ENCODE assay signal across 9 cellular contexts in the genomic region with DNA sequence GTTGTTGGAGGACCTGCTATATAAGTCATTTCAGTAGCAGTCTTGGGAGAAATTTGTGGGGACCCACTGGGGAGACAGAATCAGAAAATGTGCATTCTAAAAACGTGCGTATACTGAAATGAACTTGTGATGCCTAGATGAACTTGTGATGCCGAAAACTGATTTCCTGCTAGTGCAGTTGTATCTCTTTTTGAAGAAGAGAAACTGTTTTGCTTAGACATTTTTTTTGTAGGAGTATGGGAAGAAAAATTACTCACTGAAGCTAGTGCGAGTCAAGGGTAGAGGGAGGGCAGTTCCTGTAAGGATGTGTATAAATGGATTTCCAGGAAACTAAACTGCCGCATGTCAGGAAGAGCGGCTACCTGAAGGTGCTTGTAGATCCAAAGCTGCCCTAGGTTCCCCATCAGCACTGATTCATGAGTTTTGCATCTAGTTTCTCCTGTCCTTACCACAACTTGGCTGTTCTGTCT. TPM values are rescaled to one million over a fixed set of nuclear protein-coding genes. Genes with fewer than 3 reads are reported as not detected.
DNase-seq lines count a peak whose midpoint lies in the region; ATAC-seq and TF ChIP-seq lines count a peak whose summit lies in the region.
"Had no signal": no experiment of that assay in that cellular context is flagged by ENCODE, and none has a peak within 500 bp of the region (broad histone marks: within the 10 kb centered on the region; RNA-seq: fewer than 3 reads in every experiment).

No MANE protein-coding gene starts in this region.

- H3K36me3 Mint-ChIP-seq in MCF 10A (ENCODE audit: insufficient read depth, unreplicated experiment) = no peaks in the 10 kb centered on the region

- ATAC-seq in omental fat pad (ENCODE audit: low FRiP score) (peak; percentile 89), mucosa of descending colon (no peak)

- BruUV-seq in MCF 10A (replicated peaks; lab: Mats Ljungman, UMichigan) = no TSS peak

- no peak overlapping the region for H3K9ac ChIP-seq in HUES6 (ENCODE audit: low read length)

- DNase-seq in ELR (ENCODE audit: low read depth) (peak; percentile 6), MCF 10A (ENCODE audit: unreplicated experiment) (no peak), omental fat pad (ENCODE audit: low spot score) (no peak), mucosa of descending colon (no peak), midbrain (lab: John Stamatoyannopoulos, UW) (no peak), NCI-H2081 treated with DMSO at 0.1 percent for 48 hours (lab: John Stamatoyannopoulos, UW) (no peak), cortex of kidney (lab: John Stamatoyannopoulos, UW) (no peak)
- DNase-seq: anterior cingulate cortex had no signal

- TF ChIP-seq CTCF in MCF 10A (IDR thresholded peaks at IDR 0.05; ENCODE audit: unreplicated experiment) (no peak), omental fat pad (IDR thresholded peaks at IDR 0.05) (no peak), mucosa of descending colon (IDR thresholded peaks at IDR 0.05) (no peak)

- H3K27ac Mint-ChIP-seq in MCF 10A (ENCODE audit: low read depth, unreplicated experiment) = peak overlapping the region; percentile 4

- H3K4me1 ChIP-seq in HUES6 (ENCODE audit: control insufficient read depth, insufficient read depth, low read length) (peaks cover 39% of the 10 kb centered on the region), mucosa of descending colon (ENCODE audit: low read depth) (no peaks in the 10 kb centered on the region)

- H3K27ac ChIP-seq in HUES6 (ENCODE audit: low read depth, low read length) = peak overlapping the region; percentile 43; the same call in 1 of the 2 replicates

- H3K27me3 ChIP-seq in HUES6 (ENCODE audit: control insufficient read depth, insufficient read depth, low read length) = no peaks in the 10 kb centered on the region

- H3K9me3 ChIP-seq in HUES6 (ENCODE audit: control insufficient read depth, insufficient read depth, low read depth, low read length) (no peaks in the 10 kb centered on the region), mucosa of descending colon (no peaks in the 10 kb centered on the region)

- no peak overlapping the region for H3K4me3 Mint-ChIP-seq in MCF 10A (ENCODE audit: unreplicated experiment)

- POLR2A ChIA-PET in MCF 10A (lab: Yijun Ruan, JAX) = interaction anchor here (1.5 kb wide), 1 partner anchor 21 kb away, joined by 8 read pairs; no protein-coding TSS in a partner anchor

- CTCF ChIA-PET in MCF 10A (lab: Yijun Ruan, JAX) = no interaction called here

- H3K4me3 ChIP-seq in HUES6 (ENCODE audit: low read depth, low read length) (no peak overlapping the region), mucosa of descending colon (no peak overlapping the region)

- no peaks in the 10 kb centered on the region for H3K27me3 Mint-ChIP-seq in MCF 10A (ENCODE audit: insufficient read depth, unreplicated experiment)

- H3K9me3 Mint-ChIP-seq in MCF 10A (ENCODE audit: unreplicated experiment) = no peaks in the 10 kb centered on the region

- H3K36me3 ChIP-seq in HUES6 (ENCODE audit: control insufficient read depth, insufficient read depth, low read length) = peaks cover 54% of the 10 kb centered on the region
- H3K36me3 ChIP-seq in mucosa of descending colon (ENCODE audit: low read depth) = no peaks in the 10 kb centered on the region

- H3K4me1 Mint-ChIP-seq in MCF 10A (ENCODE audit: insufficient read depth, unreplicated experiment) = peaks cover 22% of the 10 kb centered on the region

- intact Hi-C loops in MCF 10A (cut with micrococcal nuclease) = no loop called here
- intact Hi-C loops in mucosa of descending colon (cut with DNase I, micrococcal nuclease) = no loop called here

RNA-seq across cellular contexts. Expression of a gene that starts 25.4 kb away (rescaled TPM):
- 0.44 TPM in 1 of 2 replicates, not detected in the other for total RNA-seq in MCF 10A (2022)
- 10 to 100 TPM in 3 of 4 donors, 1 to 10 TPM in 1; 4.6 to 59.1 (median 31.4) TPM for total RNA-seq in omental fat pad
- 1 to 10 TPM; 3.3 to 6.4 (median 3.9) TPM for total RNA-seq in mucosa of descending colon
